In genomic region chr6:89351632-89352328, GRCh38 we compare ENCODE assay signal across 8 cellular contexts.
DNase-seq lines count a peak whose midpoint lies in the region; ATAC-seq, FAIRE-seq and TF ChIP-seq lines count a peak whose summit lies in the region.

No MANE protein-coding gene starts in this region.

- peaks cover 74% of the 10 kb centered on the region for H3K4me1 Mint-ChIP-seq in activated naive CD8-positive, alpha-beta T cell (ENCODE audit: low read depth)

- peak overlapping the region; percentile 97 for H3K4me3 Mint-ChIP-seq in activated naive CD8-positive, alpha-beta T cell

- H3K27me3 Mint-ChIP-seq in activated naive CD8-positive, alpha-beta T cell = no peaks in the 10 kb centered on the region

- TF ChIP-seq CTCF in AG09309 (IDR thresholded peaks at IDR 0.05; ENCODE audit: control insufficient read depth, insufficient read depth, low read depth, low read length, missing control alignments) = no peak
- no peak for TF ChIP-seq CTCF in HFF-Myc (IDR thresholded peaks at IDR 0.05; ENCODE audit: low read depth, low read length, missing control alignments)

- peak overlapping the region; percentile 91 to 98 (median 95) for H3K9ac ChIP-seq in subcutaneous abdominal adipose tissue (ENCODE audit: low read length in 5 of 5)

- H3K36me3 Mint-ChIP-seq in activated naive CD8-positive, alpha-beta T cell = peaks cover 3% of the 10 kb centered on the region

- no peaks in the 10 kb centered on the region for H3K9me3 Mint-ChIP-seq in activated naive CD8-positive, alpha-beta T cell (ENCODE audit: low read depth)

- H3K4me1 ChIP-seq in subcutaneous abdominal adipose tissue (ENCODE audit: control insufficient read depth in 5 of 5, insufficient read depth in 5 of 5, low read length in 5 of 5) = peaks cover 4 to 48% (median 38%) of the 10 kb centered on the region in 5 donors

- no peaks in the 10 kb centered on the region for H3K27me3 ChIP-seq in subcutaneous abdominal adipose tissue (ENCODE audit: control insufficient read depth in 5 of 5, insufficient read depth in 4 of 5, low read length in 5 of 5)

- peak; percentile 94 for FAIRE-seq in islet of Langerhans (lab: Jason Lieb, UNC)

- no peaks in the 10 kb centered on the region for H3K9me3 ChIP-seq in subcutaneous abdominal adipose tissue (ENCODE audit: control insufficient read depth in 5 of 5, low read length in 5 of 5)

- H3K27ac Mint-ChIP-seq in activated naive CD8-positive, alpha-beta T cell = peak overlapping the region; percentile 97

- no peaks in the 10 kb centered on the region for H3K36me3 ChIP-seq in subcutaneous abdominal adipose tissue (ENCODE audit: control insufficient read depth in 5 of 5, insufficient read depth in 5 of 5, low read length in 5 of 5)

- no peak for DNase-seq in AG09309 (ENCODE audit: low read depth)
- DNase-seq in HFF-Myc (ENCODE audit: extremely low read depth, low read depth) = no peak
- DNase-seq in SKM-1 treated with dmso at 0.1 percent for 144 hours (lab: John Stamatoyannopoulos, UW; ENCODE audit: unreplicated experiment) = no peak
- DNase-seq in anterior cingulate cortex (lab: John Stamatoyannopoulos, UW) = no peak

- no peak for ATAC-seq in GM21360 (IDR thresholded peaks at IDR 0.05; ENCODE audit: unreplicated experiment)

- H3K27ac ChIP-seq in subcutaneous abdominal adipose tissue (ENCODE audit: low read depth, low read length) = peak overlapping the region; percentile 88

- peak overlapping the region; percentile 69 for H3K4me3 ChIP-seq in AG09309 (ENCODE audit: control insufficient read depth, low read depth, low read length)
- H3K4me3 ChIP-seq in HFF-Myc (replicated peaks; ENCODE audit: low read depth, low read length) = peak overlapping the region; percentile 80
- peak overlapping the region; percentile 84 to 98 (median 92) for H3K4me3 ChIP-seq in subcutaneous abdominal adipose tissue (ENCODE audit: low read depth in 1 of 5, low read length in 5 of 5)
